Comparison of ENCODE assay signal across 10 cellular contexts in genomic region chr16:30892670-30893069, GRCh38. TPM values are rescaled to one million over a fixed set of nuclear protein-coding genes. Genes with fewer than 3 reads are reported as not detected.
DNase-seq lines count a peak whose midpoint lies in the region; ATAC-seq and TF ChIP-seq lines count a peak whose summit lies in the region.
"Had no signal": no experiment of that assay in that cellular context is flagged by ENCODE, and none has a peak within 500 bp of the region (broad histone marks: within the 10 kb centered on the region; RNA-seq: fewer than 3 reads in every experiment).

No MANE protein-coding gene starts in this region.

- DNase-seq in right atrium auricular region (ENCODE audit: low spot score) (no peak), Right ventricle myocardium inferior (ENCODE audit: missing footprints) (no peak), vagina (ENCODE audit: extremely low spot score in 2 of 2) (no peak), NCI-H1048 (lab: John Stamatoyannopoulos, UW) (no peak), DMS79 treated with DMSO at 0.1 percent for 48 hours (lab: John Stamatoyannopoulos, UW) (no peak), foreskin keratinocyte (no peak)
- DNase-seq: EL, NCI-H2081 had no signal

- intact Hi-C loops in Right ventricle myocardium inferior (cut with DNase I) (loop anchor here (10.0 kb wide), 1 partner anchor 1088 kb away; the partner anchor contains the start of gene MAZ), vagina (cut with DNase I) (no loop called here)

- H3K36me3 ChIP-seq in right atrium auricular region (peaks cover 27% of the 10 kb centered on the region), mesodermal cell (ENCODE audit: control insufficient read depth, insufficient read depth, low read length) (peaks cover 36% of the 10 kb centered on the region), vagina (peaks cover 0 to 28% of the 10 kb centered on the region in 2 donors)

- H3K9me3 Mint-ChIP-seq in brain: no peaks in the 10 kb centered on the region

- H3K9me3 ChIP-seq in right atrium auricular region (no peaks in the 10 kb centered on the region), mesodermal cell (ENCODE audit: control insufficient read depth, low read length) (no peaks in the 10 kb centered on the region), vagina (no peaks in the 10 kb centered on the region)

- no peak for TF ChIP-seq POLR2A in vagina (IDR thresholded peaks at IDR 0.05)

- 97 to 100% methylated on average over 1 to 3 of the region's 14 CpGs for WGBS in mesodermal cell (ENCODE audit: insufficient coverage in 2 of 2), 2 experiments

- H3K4me3 ChIP-seq in right atrium auricular region (peak overlapping the region in 1 of 2 donors; percentile 72), mesodermal cell (ENCODE audit: extremely low read depth, insufficient read depth, low read length, poor library complexity, severe bottlenecking) (peak overlapping the region; percentile 67), vagina (peak overlapping the region; percentile 87 to 94)

- H3K4me1 ChIP-seq in right atrium auricular region (peaks cover 0 to 45% of the 10 kb centered on the region in 2 donors), mesodermal cell (ENCODE audit: control insufficient read depth, insufficient read depth, low read length, poor library complexity, severe bottlenecking) (peaks cover 17% of the 10 kb centered on the region), vagina (peaks cover 46% of the 10 kb centered on the region), foreskin keratinocyte (peaks cover 13% of the 10 kb centered on the region)

- peak overlapping the region; percentile 84 to 93 (median 86) for H3K27ac Mint-ChIP-seq in brain

- ATAC-seq in Right ventricle myocardium inferior (no peak), foreskin keratinocyte (no peak)

- H3K4me1 Mint-ChIP-seq in brain: peaks cover 49% of the 10 kb centered on the region

- H3K27ac ChIP-seq in right atrium auricular region (peak overlapping the region; percentile 8 to 87), mesodermal cell (ENCODE audit: low read depth, low read length, severe bottlenecking) (no peak overlapping the region), vagina (peak overlapping the region; percentile 100), foreskin keratinocyte (no peak overlapping the region)

- H3K27me3 ChIP-seq in right atrium auricular region (no peaks in the 10 kb centered on the region), vagina (no peaks in the 10 kb centered on the region), foreskin keratinocyte (no peaks in the 10 kb centered on the region)

- H3K36me3 Mint-ChIP-seq in brain: peaks cover 32% of the 10 kb centered on the region

- TF ChIP-seq CTCF in right atrium auricular region (IDR thresholded peaks at IDR 0.05) (no peak), brain (conservative IDR thresholded peaks at IDR 0.05) (no peak), vagina (IDR thresholded peaks at IDR 0.05) (no peak), foreskin keratinocyte (conservative IDR thresholded peaks at IDR 0.05) (no peak)

- H3K4me3 Mint-ChIP-seq in brain: peak overlapping the region; percentile 88 to 95 (median 89)

- peaks cover 4% of the 10 kb centered on the region for H3K27me3 Mint-ChIP-seq in brain

RNA-seq across cellular contexts. Expression of gene BCL7C, which starts 1.2 kb away (rescaled TPM):
- 10 to 100 TPM; 21.1 to 35.1 TPM for total RNA-seq in right atrium auricular region
- total RNA-seq in Right ventricle myocardium inferior: 32.2 TPM
- polyA plus RNA-seq in brain (ENCODE audit: insufficient read depth, low read depth, low replicate concordance): 37.1 TPM
- 40.1 TPM for polyA plus RNA-seq in mesodermal cell (2013, experiment 1 of 2)
- 34.2 TPM for polyA plus RNA-seq in mesodermal cell (2013, experiment 2 of 2)
- total RNA-seq in vagina: 38.1 TPM
- total RNA-seq in foreskin keratinocyte: 35.3 and 39.1 TPM in 2 replicates
- 48.6 and 51.0 TPM in 2 replicates for polyA plus RNA-seq in foreskin keratinocyte

RNA-seq across cellular contexts. Expression of gene CTF1, which starts 3.7 kb away (rescaled TPM):
- total RNA-seq in right atrium auricular region: 1 to 10 TPM; 6.5 to 7.6 TPM
- 8.7 TPM for total RNA-seq in Right ventricle myocardium inferior
- 4.1 TPM for polyA plus RNA-seq in brain (ENCODE audit: insufficient read depth, low read depth, low replicate concordance)
- 5.8 TPM for polyA plus RNA-seq in mesodermal cell (2013, experiment 1 of 2)
- polyA plus RNA-seq in mesodermal cell (2013, experiment 2 of 2): 5.4 TPM
- total RNA-seq in vagina: 3.2 TPM
- 0.95 and 1.6 TPM in 2 replicates for total RNA-seq in foreskin keratinocyte
- polyA plus RNA-seq in foreskin keratinocyte: 3.0 and 3.2 TPM in 2 replicates

RNA-seq across cellular contexts. Expression of gene FBXL19, which starts 30.7 kb away (rescaled TPM):
- 1 to 10 TPM; 5.7 to 7.9 TPM for total RNA-seq in right atrium auricular region
- 6.3 TPM for total RNA-seq in Right ventricle myocardium inferior
- 24.3 TPM for polyA plus RNA-seq in brain (ENCODE audit: insufficient read depth, low read depth, low replicate concordance)
- polyA plus RNA-seq in mesodermal cell (2013, experiment 1 of 2): 46.4 TPM
- 39.9 TPM for polyA plus RNA-seq in mesodermal cell (2013, experiment 2 of 2)
- total RNA-seq in vagina: 21.4 TPM
- total RNA-seq in foreskin keratinocyte: 32.2 and 33.0 TPM in 2 replicates
- 21.8 and 23.3 TPM in 2 replicates for polyA plus RNA-seq in foreskin keratinocyte

RNA-seq across cellular contexts. Expression of gene ORAI3, which starts 56.2 kb away (rescaled TPM):
- total RNA-seq in right atrium auricular region (10 to 100 TPM; 22.4 to 23.0 TPM), Right ventricle myocardium inferior (11.4 TPM), vagina (27.0 TPM), foreskin keratinocyte (8.4 and 9.0 TPM in 2 replicates)
- polyA plus RNA-seq in brain (ENCODE audit: insufficient read depth, low read depth, low replicate concordance) (6.4 TPM), foreskin keratinocyte (9.1 and 9.2 TPM in 2 replicates)
- polyA plus RNA-seq in mesodermal cell (2013, experiment 1 of 2): 32.5 TPM
- 27.7 TPM for polyA plus RNA-seq in mesodermal cell (2013, experiment 2 of 2)

Comparison
In these comparisons a context has a peak if more than half of its experiments do, and no peak if none do; other contexts are left out.
1. H3K27ac ChIP-seq: peak in right atrium auricular region (2 of 2) and vagina (single experiment); none in mesodermal cell (single experiment) and foreskin keratinocyte (single experiment).